In the genomic region with DNA sequence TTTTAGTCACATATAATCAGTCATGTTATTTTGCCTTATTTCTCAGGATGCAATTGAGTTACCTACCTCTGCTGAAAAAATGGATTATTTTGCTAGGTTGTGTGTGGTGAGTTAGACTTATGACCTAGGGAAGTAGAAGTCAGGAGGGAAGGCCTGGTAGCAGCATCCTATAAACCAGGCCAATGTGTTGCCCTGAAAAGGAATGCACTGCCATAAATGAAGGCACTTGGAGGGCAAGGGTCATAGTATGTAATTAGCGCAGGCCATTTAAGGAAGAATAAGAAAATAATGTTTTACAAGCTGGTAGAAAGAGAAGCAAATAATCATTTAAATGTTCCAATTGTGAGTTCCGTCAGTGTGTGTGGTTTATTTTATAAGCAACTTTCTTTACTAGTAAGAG, we compare ENCODE assay signal across 8 cellular contexts.
"Had no signal": no experiment of that assay in that cellular context is flagged by ENCODE, and none has a peak within 500 bp of the region (broad histone marks: within the 10 kb centered on the region; RNA-seq: fewer than 3 reads in every experiment).

No MANE protein-coding gene starts in this region.

- H3K4me1 ChIP-seq: HAP-1 had no signal

- H3K27me3 Mint-ChIP-seq: IgD-negative memory B cell had no signal

- H3K4me3 ChIP-seq: GM23248, HAP-1 had no signal

- H2AFZ ChIP-seq: GM23248 had no signal

- H3K4me1 Mint-ChIP-seq: IgD-negative memory B cell had no signal

- H3K27ac ChIP-seq: GM23248 had no signal

- H3K36me3 ChIP-seq: HAP-1 had no signal

- ATAC-seq: HCT116 had no signal

- H3K9ac ChIP-seq: GM23248 had no signal

- H3K9me3 ChIP-seq: HAP-1 had no signal

- H3K4me3 Mint-ChIP-seq: HFFc6, IgD-negative memory B cell had no signal

- H3K27ac Mint-ChIP-seq: HFFc6, IgD-negative memory B cell had no signal

- DNase-seq: GM23248, GOT3, H7, HFFc6, KBM-7 had no signal
